9 cellular contexts compared by ENCODE assay signal in genomic region chr20:64257107-64257757, GRCh38. TPM values are rescaled to one million over a fixed set of nuclear protein-coding genes. Genes with fewer than 3 reads are reported as not detected.
A peak's percentile ranks its signal among the peaks of the same experiment; 100 is the strongest.
DNase-seq lines count a peak whose midpoint lies in the region; ATAC-seq and TF ChIP-seq lines count a peak whose summit lies in the region.
"Had no signal": no experiment of that assay in that cellular context is flagged by ENCODE, and none has a peak within 500 bp of the region (broad histone marks: within the 10 kb centered on the region; RNA-seq: fewer than 3 reads in every experiment).

No MANE protein-coding gene starts in this region.

- no peak for TF ChIP-seq EP300 in sigmoid colon (IDR thresholded peaks at IDR 0.05)

- H3K4me1 ChIP-seq in hepatocyte (ENCODE audit: insufficient read depth), result peaks cover 35% of the 10 kb centered on the region
- peaks cover 0 to 57% (median 40%) of the 10 kb centered on the region in 4 donors for H3K4me1 ChIP-seq in sigmoid colon

- H3K79me2 ChIP-seq in hepatocyte, result peaks cover 53% of the 10 kb centered on the region

- no peaks in the 10 kb centered on the region for H4K20me1 ChIP-seq in hepatocyte (ENCODE audit: insufficient read depth, poor library complexity, severe bottlenecking)

- H3K27me3 ChIP-seq in hepatocyte (no peaks in the 10 kb centered on the region), sigmoid colon (no peaks in the 10 kb centered on the region)
- H3K27me3 ChIP-seq: body of pancreas had no signal

- DNase-seq in activated CD4-positive, alpha-beta T cell treated with anti-CD3 and anti-CD28 coated beads, Interleukin-2, amount 10 ng/mL, durations not matched to agents 24 days and 14 days, result no peak
- DNase-seq in activated CD4-positive, alpha-beta T cell treated with anti-CD3 and anti-CD28 coated beads for 4 hours, result no peak
- no peak for DNase-seq in hepatocyte (ENCODE audit: low spot score)
- no peak for DNase-seq in stimulated activated effector memory CD8-positive, alpha-beta T cell treated with anti-CD3 and anti-CD28 coated beads, Interleukin-12 subunit alpha, Interleukin-12 subunit beta, amount 100 ng/mL, for 72 hours (ENCODE audit: low spot score in 2 of 2)
- no peak for DNase-seq in sigmoid colon
- DNase-seq in NCI-H1694 treated with DMSO at 0.1 percent for 48 hours (lab: John Stamatoyannopoulos, UW), result no peak
- DNase-seq: body of pancreas had no signal

- TF ChIP-seq CTCF in hepatocyte (IDR thresholded peaks at IDR 0.05; ENCODE audit: poor library complexity) (no peak), sigmoid colon (IDR thresholded peaks at IDR 0.05) (no peak)

- WGBS in hepatocyte (ENCODE audit: low lambda C conversion rate, missing lambda C conversion rate), result 92% methylated on average over 13 of the region's 13 CpGs
- WGBS in sigmoid colon, 2 donors, result 93 to 94% methylated on average over 13 of the region's 13 CpGs

- TF ChIP-seq POLR2A in sigmoid colon (IDR thresholded peaks at IDR 0.05), result no peak

- H3K9me3 ChIP-seq in hepatocyte (ENCODE audit: low read depth) (no peaks in the 10 kb centered on the region), sigmoid colon (no peaks in the 10 kb centered on the region)
- H3K9me3 ChIP-seq: body of pancreas had no signal

- no peak for ATAC-seq in activated T-helper 17 cell treated with anti-CD3 and anti-CD28 coated beads, Interleukin-2, amount 50 U/mL, for 72 hours (replicated peaks)
- no peak for ATAC-seq in stimulated activated effector memory CD8-positive, alpha-beta T cell treated with anti-CD3 and anti-CD28 coated beads, Interleukin-12 subunit alpha, Interleukin-12 subunit beta, amount 100 ng/mL, for 72 hours
- ATAC-seq in HG03432 (IDR thresholded peaks at IDR 0.05; ENCODE audit: unreplicated experiment), result no peak
- ATAC-seq: body of pancreas had no signal

- H3K4me1 Mint-ChIP-seq in activated CD4-positive, alpha-beta T cell treated with anti-CD3 and anti-CD28 coated beads, Interleukin-2, amount 10 ng/mL, durations not matched to agents 24 days and 14 days, result peaks cover 55% of the 10 kb centered on the region
- peaks cover 32% of the 10 kb centered on the region for H3K4me1 Mint-ChIP-seq in activated T-helper 17 cell treated with anti-CD3 and anti-CD28 coated beads, Interleukin-2, amount 50 U/mL, for 72 hours
- peaks cover 60% of the 10 kb centered on the region for H3K4me1 Mint-ChIP-seq in stimulated activated effector memory CD8-positive, alpha-beta T cell treated with anti-CD3 and anti-CD28 coated beads, Interleukin-12 subunit alpha, Interleukin-12 subunit beta, amount 100 ng/mL, for 72 hours

- no peaks in the 10 kb centered on the region for H3K9me2 ChIP-seq in hepatocyte (replicated peaks; ENCODE audit: insufficient read depth)

- H3K27me3 Mint-ChIP-seq in activated CD4-positive, alpha-beta T cell treated with anti-CD3 and anti-CD28 coated beads, Interleukin-2, amount 10 ng/mL, durations not matched to agents 24 days and 14 days, result peaks cover 6% of the 10 kb centered on the region
- peaks cover 8% of the 10 kb centered on the region for H3K27me3 Mint-ChIP-seq in activated T-helper 17 cell treated with anti-CD3 and anti-CD28 coated beads, Interleukin-2, amount 50 U/mL, for 72 hours

- peaks cover 18% of the 10 kb centered on the region for H3K36me3 Mint-ChIP-seq in activated CD4-positive, alpha-beta T cell treated with anti-CD3 and anti-CD28 coated beads, Interleukin-2, amount 10 ng/mL, durations not matched to agents 24 days and 14 days (ENCODE audit: low read depth)
- H3K36me3 Mint-ChIP-seq in activated T-helper 17 cell treated with anti-CD3 and anti-CD28 coated beads, Interleukin-2, amount 50 U/mL, for 72 hours (ENCODE audit: low read depth), result peaks cover 27% of the 10 kb centered on the region
- H3K36me3 Mint-ChIP-seq in stimulated activated effector memory CD8-positive, alpha-beta T cell treated with anti-CD3 and anti-CD28 coated beads, Interleukin-12 subunit alpha, Interleukin-12 subunit beta, amount 100 ng/mL, for 72 hours, result peaks cover 39% of the 10 kb centered on the region

- H3K4me2 ChIP-seq in hepatocyte, result peak overlapping the region; percentile 96

- H3K4me3 Mint-ChIP-seq in activated CD4-positive, alpha-beta T cell treated with anti-CD3 and anti-CD28 coated beads, Interleukin-2, amount 10 ng/mL, durations not matched to agents 24 days and 14 days, result peak overlapping the region; percentile 79
- H3K4me3 Mint-ChIP-seq in activated T-helper 17 cell treated with anti-CD3 and anti-CD28 coated beads, Interleukin-2, amount 50 U/mL, for 72 hours, result peak overlapping the region; percentile 93
- H3K4me3 Mint-ChIP-seq in stimulated activated effector memory CD8-positive, alpha-beta T cell treated with anti-CD3 and anti-CD28 coated beads, Interleukin-12 subunit alpha, Interleukin-12 subunit beta, amount 100 ng/mL, for 72 hours, result peak overlapping the region; percentile 90

- peak overlapping the region; percentile 98 for H3K27ac ChIP-seq in hepatocyte
- no peak overlapping the region for H3K27ac ChIP-seq in sigmoid colon

- intact Hi-C loops in activated CD4-positive, alpha-beta T cell treated with anti-CD3 and anti-CD28 coated beads, Interleukin-2, amount 10 ng/mL, durations not matched to agents 24 days and 14 days (cut with micrococcal nuclease), result no loop called here
- intact Hi-C loops in sigmoid colon (cut with DNase I), result no loop called here

- no peaks in the 10 kb centered on the region for H3K9me3 Mint-ChIP-seq in activated CD4-positive, alpha-beta T cell treated with anti-CD3 and anti-CD28 coated beads, Interleukin-2, amount 10 ng/mL, durations not matched to agents 24 days and 14 days
- H3K9me3 Mint-ChIP-seq in activated T-helper 17 cell treated with anti-CD3 and anti-CD28 coated beads, Interleukin-2, amount 50 U/mL, for 72 hours, result no peaks in the 10 kb centered on the region
- H3K9me3 Mint-ChIP-seq in stimulated activated effector memory CD8-positive, alpha-beta T cell treated with anti-CD3 and anti-CD28 coated beads, Interleukin-12 subunit alpha, Interleukin-12 subunit beta, amount 100 ng/mL, for 72 hours, result no peaks in the 10 kb centered on the region

- no peak overlapping the region for H3K4me3 ChIP-seq in hepatocyte
- no peak overlapping the region for H3K4me3 ChIP-seq in sigmoid colon

- peak overlapping the region; percentile 77 for H3K27ac Mint-ChIP-seq in activated CD4-positive, alpha-beta T cell treated with anti-CD3 and anti-CD28 coated beads, Interleukin-2, amount 10 ng/mL, durations not matched to agents 24 days and 14 days
- peak overlapping the region; percentile 95 for H3K27ac Mint-ChIP-seq in activated T-helper 17 cell treated with anti-CD3 and anti-CD28 coated beads, Interleukin-2, amount 50 U/mL, for 72 hours
- peak overlapping the region; percentile 98 for H3K27ac Mint-ChIP-seq in stimulated activated effector memory CD8-positive, alpha-beta T cell treated with anti-CD3 and anti-CD28 coated beads, Interleukin-12 subunit alpha, Interleukin-12 subunit beta, amount 100 ng/mL, for 72 hours

- H3K36me3 ChIP-seq in hepatocyte (replicated peaks; ENCODE audit: insufficient read depth, low read depth), result no peaks in the 10 kb centered on the region
- no peaks in the 10 kb centered on the region for H3K36me3 ChIP-seq in sigmoid colon

- no peak overlapping the region for H2AFZ ChIP-seq in hepatocyte

RNA-seq across cellular contexts. Expression of gene PCMTD2, which starts 1.7 kb away (rescaled TPM):
- 34.6 TPM in 2 replicates for total RNA-seq in activated CD4-positive, alpha-beta T cell treated with anti-CD3 and anti-CD28 coated beads, Interleukin-2, amount 10 ng/mL, durations not matched to agents 24 days and 14 days
- 10 to 100 TPM; 29.6 to 37.9 TPM for total RNA-seq in activated T-helper 17 cell treated with anti-CD3 and anti-CD28 coated beads, Interleukin-2, amount 50 U/mL, for 72 hours
- total RNA-seq in hepatocyte (68.4 and 79.2 TPM in 2 replicates), sigmoid colon (10 to 100 TPM; 60.3 to 73.9 (median 65.2) TPM)
- polyA plus RNA-seq in hepatocyte (37.7 and 38.4 TPM in 2 replicates), sigmoid colon (10 to 100 TPM in 2 of 3 donors, 1 to 10 TPM in 1; 9.9 to 26.4 (median 18.0) TPM)
